Comparison of ENCODE assay signal across 26 cellular contexts in genomic region chr6:164347455-164347854, GRCh38.
DNase-seq lines count a peak whose midpoint lies in the region; ATAC-seq, FAIRE-seq and TF ChIP-seq lines count a peak whose summit lies in the region.
"Had no signal": no experiment of that assay in that cellular context is flagged by ENCODE, and none has a peak within 500 bp of the region (broad histone marks: within the 10 kb centered on the region; RNA-seq: fewer than 3 reads in every experiment).

No MANE protein-coding gene starts in this region.

- no peak overlapping the region for H4K5ac ChIP-seq in mesendoderm (ENCODE audit: low read length)

- H2BK15ac ChIP-seq in mesendoderm (replicated peaks; ENCODE audit: low read depth), result no peak overlapping the region

- no peak overlapping the region for H2BK5ac ChIP-seq in mesendoderm (ENCODE audit: low read length)

- BruUV-seq in endothelial cell of umbilical vein (replicated peaks; lab: Mats Ljungman, UMichigan), result no TSS peak

- H3K27ac ChIP-seq in endothelial cell of umbilical vein (ENCODE audit: insufficient read depth, low read depth, low read length) (no peak overlapping the region), mesendoderm (ENCODE audit: low read depth, low read length) (no peak overlapping the region)
- H3K27ac ChIP-seq: BLaER1, RWPE1 had no signal

- no peak for TF ChIP-seq POLR2A in endothelial cell of umbilical vein (IDR thresholded peaks at IDR 0.05; ENCODE audit: low read depth, low read length)

- CTCF ChIA-PET in endothelial cell of umbilical vein (lab: Charles Lee), result interaction anchor here (0.6 kb wide), 1 partner anchor 25 kb away, joined by 3 read pairs; no protein-coding TSS in a partner anchor

- no peak overlapping the region for H3K4ac ChIP-seq in mesendoderm (ENCODE audit: low read depth, low read length)

- H3K4me2 ChIP-seq in endothelial cell of umbilical vein (ENCODE audit: insufficient read depth, low read length) (no peak overlapping the region), mesendoderm (ENCODE audit: low read length) (no peak overlapping the region)
- H3K4me2 ChIP-seq: BLaER1, SK-N-SH had no signal

- in situ Hi-C loops in astrocyte of the spinal cord (cut with HindIII; ENCODE audit: low sequenced_read_pairs), result no loop called here

- H3K23ac ChIP-seq in mesendoderm (ENCODE audit: low read length), result no peak overlapping the region

- no peak overlapping the region for H2AK5ac ChIP-seq in mesendoderm (ENCODE audit: low read length)

- no peaks in the 10 kb centered on the region for H3K79me1 ChIP-seq in mesendoderm (ENCODE audit: low read length)

- no peaks in the 10 kb centered on the region for H4K20me1 ChIP-seq in endothelial cell of umbilical vein (replicated peaks; ENCODE audit: control insufficient read depth, extremely low read depth, insufficient read depth, low read length)
- H4K20me1 ChIP-seq: BLaER1 had no signal

- POLR2A ChIA-PET in endothelial cell of umbilical vein (lab: Charles Lee), result no interaction called here

- H4K8ac ChIP-seq in mesendoderm (ENCODE audit: low read depth, low read length), result no peak overlapping the region

- no peaks in the 10 kb centered on the region for H3K9me3 ChIP-seq in endothelial cell of umbilical vein (replicated peaks; ENCODE audit: control insufficient read depth, insufficient read depth, low read length)
- H3K9me3 ChIP-seq: BLaER1 had no signal

- H3K36me3 ChIP-seq in endothelial cell of umbilical vein (ENCODE audit: control insufficient read depth in 2 of 2, extremely low read depth in 1 of 2, insufficient read depth in 2 of 2, low read length in 2 of 2) (no peaks in the 10 kb centered on the region), mesendoderm (ENCODE audit: control insufficient read depth, insufficient read depth, low read length) (no peaks in the 10 kb centered on the region)
- H3K36me3 ChIP-seq: BLaER1 had no signal

- no peak for ATAC-seq in HG03139 (IDR thresholded peaks at IDR 0.05; ENCODE audit: unreplicated experiment)

- dilution Hi-C loops in endothelial cell of umbilical vein (cut with MboI; ENCODE audit: extremely low pct_ligation_motif_present, low sequenced_read_pairs), result no loop called here

- H3K27me3 ChIP-seq in endothelial cell of umbilical vein (ENCODE audit: control insufficient read depth in 2 of 2, insufficient read depth in 2 of 2, low read length in 2 of 2) (no peaks in the 10 kb centered on the region), mesendoderm (ENCODE audit: insufficient read depth, low read length, poor library complexity) (no peaks in the 10 kb centered on the region)
- H3K27me3 ChIP-seq: BLaER1 had no signal

- H3K9ac ChIP-seq in endothelial cell of umbilical vein (replicated peaks; ENCODE audit: extremely low read depth, insufficient read depth, low read length) (no peak overlapping the region), mesendoderm (ENCODE audit: low read length) (no peak overlapping the region)
- H3K9ac ChIP-seq: BLaER1, SK-N-SH had no signal

- H3K4me3 ChIP-seq in astrocyte of the spinal cord (ENCODE audit: low read depth, low read length) (no peak overlapping the region), endothelial cell of umbilical vein (replicated peaks in 1 of 3; ENCODE audit: insufficient read depth in 1 of 3, low read depth in 1 of 3, low read length in 3 of 3) (no peak overlapping the region), mesendoderm (ENCODE audit: low read length) (no peak overlapping the region)
- H3K4me3 ChIP-seq: BLaER1 had no signal

- H3K4me1 ChIP-seq in endothelial cell of umbilical vein (ENCODE audit: control insufficient read depth, extremely low read depth, insufficient read depth, low read length) (no peaks in the 10 kb centered on the region), mesendoderm (ENCODE audit: control insufficient read depth, low read depth, low read length) (no peaks in the 10 kb centered on the region)
- H3K4me1 ChIP-seq: BLaER1 had no signal

- H2BK120ac ChIP-seq in mesendoderm (ENCODE audit: low read depth, low read length), result peak overlapping the region; percentile 31

- peak; percentile 52 for DNase-seq in NCI-H146 (lab: John Stamatoyannopoulos, UW)
- no peak for DNase-seq in astrocyte of the spinal cord (ENCODE audit: low read depth, low spot score)
- DNase-seq in endothelial cell of umbilical vein (ENCODE audit: low read depth, low spot score), result no peak
- peak; percentile 11 for DNase-seq in mesendoderm
- no peak for DNase-seq in GF-D8 (lab: John Stamatoyannopoulos, UW)
- DNase-seq in NCI-H510A (lab: John Stamatoyannopoulos, UW), result no peak
- DNase-seq in kidney tubule cell (ENCODE audit: low spot score), result no peak
- DNase-seq: CD4-positive, alpha-beta T cell; COR-L47; DND-41; H7; HFFc6; Kasumi-1; NCI-H1417; NCI-H187 treated with DMSO at 0.1 percent for 48 hours; NCI-H2107; NCI-H446 treated with DMSO at 0.1 percent for 48 hours; NCI-H774; NK-92 treated with Interleukin-12 subunit alpha and Interleukin-12 subunit beta, amount 100 ng/mL, for 24 hours; SHP77 treated with DMSO at 0.1 percent for 48 hours; SK-N-SH had no signal

- H3K79me2 ChIP-seq in endothelial cell of umbilical vein (ENCODE audit: control insufficient read depth, insufficient read depth, low read length), result no peaks in the 10 kb centered on the region
- H3K79me2 ChIP-seq in mesendoderm (ENCODE audit: control insufficient read depth, insufficient read depth, low read length), result no peaks in the 10 kb centered on the region

- H3K18ac ChIP-seq in mesendoderm (ENCODE audit: low read length), result peak overlapping the region; percentile 4

- H3K56ac ChIP-seq in mesendoderm (ENCODE audit: low read length), result no peak overlapping the region

- H2AFZ ChIP-seq in endothelial cell of umbilical vein (ENCODE audit: low read depth, low read length), result no peak overlapping the region

- intact Hi-C loops in endothelial cell of umbilical vein (cut with micrococcal nuclease), result loop anchor here (1.0 kb wide), 1 partner anchor 580 kb away; no protein-coding TSS in a partner anchor

- WGBS in mesendoderm (ENCODE audit: extremely low coverage, insufficient coverage, low lambda C conversion rate), result no CpG with 5 or more reads among the region's 2 CpGs

- TF ChIP-seq CTCF in astrocyte of the spinal cord (IDR thresholded peaks at IDR 0.05; ENCODE audit: low read depth, low read length) (peak; percentile 20), endothelial cell of umbilical vein (IDR thresholded peaks at IDR 0.05; ENCODE audit: extremely low read depth in 1 of 2, insufficient read depth in 1 of 2, low read depth in 1 of 2, low read length in 2 of 2) (peak; percentile 22 to 48)

- FAIRE-seq in endothelial cell of umbilical vein (lab: Jason Lieb, UNC), result no peak
- FAIRE-seq: GM12892, GM19239 had no signal

- no peaks in the 10 kb centered on the region for H3K9me1 ChIP-seq in endothelial cell of umbilical vein (replicated peaks; ENCODE audit: control insufficient read depth, extremely low read depth, insufficient read depth, low read length)

TF ChIP-seq in endothelial cell of umbilical vein, 7 proteins besides CTCF, POLR2A, EP300 and RAD21:
- TF ChIP-seq FOS (IDR thresholded peaks at IDR 0.05; ENCODE audit: borderline replicate concordance, insufficient read depth, low read length), result no peak
- no peak for TF ChIP-seq EZH2 (IDR thresholded peaks at IDR 0.05; ENCODE audit: borderline replicate concordance, low read depth, low read length, severe bottlenecking)
- TF ChIP-seq JUN (IDR thresholded peaks at IDR 0.05; ENCODE audit: borderline replicate concordance, insufficient read depth, insufficient read length, low read depth), result no peak
- no peak for TF ChIP-seq POLR2AphosphoS5 (IDR thresholded peaks at IDR 0.05; ENCODE audit: insufficient read depth, low read depth, low read length)
- no peak for TF ChIP-seq GATA2 (IDR thresholded peaks at IDR 0.05; ENCODE audit: insufficient read depth, insufficient read length, low read depth, low read length)
- TF ChIP-seq MYC (IDR thresholded peaks at IDR 0.05; ENCODE audit: low read depth, low read length), result no peak
- no peak for TF ChIP-seq MAX (IDR thresholded peaks at IDR 0.05; ENCODE audit: insufficient read depth, insufficient read length)

Comparison
In these comparisons a context has a peak if more than half of its experiments do, and no peak if none do; other contexts are left out.
1. DNase-seq: peak in NCI-H146 (single experiment) and mesendoderm (single experiment); none in astrocyte of the spinal cord (single experiment), endothelial cell of umbilical vein (single experiment), GF-D8 (single experiment), NCI-H510A (single experiment) and kidney tubule cell (single experiment).